1 cellular context compared by ENCODE assay signal in the genomic region with DNA sequence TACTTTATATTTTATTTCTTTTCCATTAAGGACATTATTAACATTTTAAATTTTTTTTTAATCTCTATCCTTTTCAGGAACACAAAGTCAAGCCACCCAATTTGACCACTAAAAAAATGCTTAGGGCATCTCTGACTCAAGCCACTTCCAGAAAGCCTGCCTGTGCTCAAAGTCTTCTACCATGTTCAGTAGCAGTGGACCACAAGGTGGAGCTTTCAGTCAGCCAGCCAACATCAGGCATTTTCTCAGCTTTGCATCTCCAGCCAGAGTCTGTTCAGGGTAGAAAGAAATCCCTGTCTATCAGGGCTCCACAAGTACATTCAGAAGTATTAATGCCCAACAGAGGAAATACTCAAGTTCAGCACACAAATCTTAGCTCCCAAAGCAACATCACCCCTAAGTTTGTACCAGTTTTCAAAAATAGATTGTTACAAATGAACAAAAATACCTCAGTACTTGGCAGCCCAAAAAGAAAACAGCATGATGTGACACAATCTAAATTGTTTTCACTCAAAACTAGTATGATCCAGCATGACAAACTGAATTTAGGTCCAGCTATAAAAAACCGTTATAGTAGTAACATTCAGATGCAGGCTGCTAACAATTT.
TF ChIP-seq lines count a peak whose summit lies in the region.

No MANE protein-coding gene starts in this region.

TF ChIP-seq in K562, 482 proteins besides CTCF, POLR2A, EP300 and RAD21 (continued from another document):
- no peak for TF ChIP-seq BRCA1 (IDR thresholded peaks at IDR 0.05)
- TF ChIP-seq BRCA1 (CRISPR knock-in tag; IDR thresholded peaks at IDR 0.05) = no peak
- TF ChIP-seq ZNF583 (CRISPR knock-in tag; IDR thresholded peaks at IDR 0.05) = no peak
- TF ChIP-seq POLR3A (IDR thresholded peaks at IDR 0.05; ENCODE audit: borderline replicate concordance, extremely low read depth, insufficient read depth, insufficient read length) = no peak
- TF ChIP-seq DACH1 (IDR thresholded peaks at IDR 0.05; ENCODE audit: partially characterized antibody) = no peak
TF ChIP-seq in K562: peak in this region for 4.
